11 cellular contexts compared by ENCODE assay signal in the genomic region with DNA sequence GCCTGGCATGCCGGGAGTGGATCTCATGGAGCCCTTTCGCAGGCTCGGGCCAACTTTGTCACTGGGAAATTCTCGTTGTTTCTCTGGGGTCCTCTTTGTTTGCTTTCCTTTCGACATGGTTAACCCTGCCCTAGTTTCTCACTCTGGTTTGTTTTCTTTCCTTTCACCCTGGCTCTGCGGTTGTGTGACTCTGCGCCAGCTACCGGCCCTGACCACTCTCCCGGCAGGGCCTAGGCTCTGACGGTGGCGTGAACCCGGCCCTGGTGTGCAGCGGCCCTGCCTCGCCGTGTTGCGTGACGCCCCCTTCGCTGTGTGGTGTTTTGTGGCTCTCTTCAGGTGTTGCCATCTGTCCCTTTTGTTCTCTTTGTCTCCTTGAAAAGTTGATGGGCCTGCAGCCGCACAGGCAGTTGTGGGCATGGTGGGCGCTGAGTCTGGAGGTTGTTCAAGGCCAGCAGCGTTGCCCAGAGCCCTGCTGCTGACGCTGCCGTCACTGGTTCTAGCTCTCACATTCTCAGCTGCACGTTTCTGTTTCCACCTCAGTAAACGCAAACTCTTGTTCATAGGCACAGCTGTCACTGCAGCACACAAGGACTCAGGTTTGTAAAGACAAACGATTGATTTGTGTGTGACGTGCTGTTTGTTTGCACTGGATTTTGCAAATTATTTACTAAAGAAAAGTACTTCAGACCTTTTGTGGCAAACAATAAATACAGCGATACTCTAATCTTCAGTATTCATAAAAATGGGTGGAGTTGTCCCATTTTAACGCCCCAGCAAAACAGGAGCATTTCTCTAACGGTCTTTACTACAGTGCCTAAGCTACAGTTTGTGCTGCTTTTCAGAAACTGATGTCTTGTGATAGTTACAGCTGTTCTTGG.
DNase-seq lines count a peak whose midpoint lies in the region; ATAC-seq and TF ChIP-seq lines count a peak whose summit lies in the region.
"Had no signal": no experiment of that assay in that cellular context is flagged by ENCODE, and none has a peak within 500 bp of the region (broad histone marks: within the 10 kb centered on the region; RNA-seq: fewer than 3 reads in every experiment).

No MANE protein-coding gene starts in this region.

- ATAC-seq in GM18909 (IDR thresholded peaks at IDR 0.05; ENCODE audit: poor library complexity, unreplicated experiment) = no peak
- ATAC-seq in HG03196 (IDR thresholded peaks at IDR 0.05; ENCODE audit: unreplicated experiment) = no peak

- TF ChIP-seq CTCF in neural crest cell (conservative IDR thresholded peaks at IDR 0.05) (no peak), breast epithelium (IDR thresholded peaks at IDR 0.05) (no peak)

- no peaks in the 10 kb centered on the region for H3K27me3 Mint-ChIP-seq in CD4-positive, alpha-beta memory T cell
- no peaks in the 10 kb centered on the region for H3K27me3 Mint-ChIP-seq in neural crest cell (ENCODE audit: low read depth)

- no peaks in the 10 kb centered on the region for H3K27me3 ChIP-seq in CD4-positive, alpha-beta memory T cell (ENCODE audit: insufficient read depth, low read length)
- H3K27me3 ChIP-seq in breast epithelium = no peaks in the 10 kb centered on the region
- H3K27me3 ChIP-seq: uterus had no signal

- peak overlapping the region in 5 of 7 donors; percentile 13 to 60 (median 42) for H3K27ac Mint-ChIP-seq in CD4-positive, alpha-beta memory T cell
- peak overlapping the region; percentile 85 for H3K27ac Mint-ChIP-seq in neural crest cell (ENCODE audit: unreplicated experiment)

- H3K36me3 ChIP-seq in CD4-positive, alpha-beta memory T cell (ENCODE audit: insufficient read depth, low read length) = peaks cover 17% of the 10 kb centered on the region
- peaks cover 14% of the 10 kb centered on the region for H3K36me3 ChIP-seq in breast epithelium
- H3K36me3 ChIP-seq: uterus had no signal

- H3K4me1 ChIP-seq in CD4-positive, alpha-beta memory T cell (ENCODE audit: insufficient read depth, low read length) = no peaks in the 10 kb centered on the region
- no peaks in the 10 kb centered on the region for H3K4me1 ChIP-seq in breast epithelium

- peaks cover 40 to 58% of the 10 kb centered on the region in 2 donors for H3K36me3 Mint-ChIP-seq in CD4-positive, alpha-beta memory T cell
- H3K36me3 Mint-ChIP-seq in neural crest cell (ENCODE audit: low read depth) = peaks cover 9% of the 10 kb centered on the region

- no peak overlapping the region for H3K4me3 ChIP-seq in CD4-positive, alpha-beta memory T cell (ENCODE audit: low read length in 2 of 2)
- no peak overlapping the region for H3K4me3 ChIP-seq in breast epithelium

- no peak for DNase-seq in CD4-positive, alpha-beta memory T cell
- DNase-seq in NCI-H2029 (lab: John Stamatoyannopoulos, UW) = peak; percentile 45
- peak in 1 of 61 donors; percentile 60 for DNase-seq in caudate nucleus (lab: John Stamatoyannopoulos, UW)
- no peak for DNase-seq in neural crest cell (ENCODE audit: low read depth, low spot score)
- DNase-seq in breast epithelium (ENCODE audit: low spot score in 2 of 2) = no peak
- DNase-seq in activated CD4-positive, alpha-beta T cell treated with anti-CD3 and anti-CD28 coated beads for 4 hours = no peak
- DNase-seq: activated CD8-positive, alpha-beta memory T cell treated with anti-CD3 and anti-CD28 coated beads, Interleukin-2, amount 50 U/mL, for 4 hours; AML-193 had no signal

- POLR2A ChIA-PET in CD4-positive, alpha-beta memory T cell (lab: Charles Lee; ENCODE audit: partially characterized antibody) = no interaction called here

- CTCF ChIA-PET in CD4-positive, alpha-beta memory T cell (lab: Charles Lee; ENCODE audit: partially characterized antibody) = no interaction called here

- no peaks in the 10 kb centered on the region for H3K9me3 Mint-ChIP-seq in CD4-positive, alpha-beta memory T cell
- no peaks in the 10 kb centered on the region for H3K9me3 Mint-ChIP-seq in neural crest cell

- H3K4me3 Mint-ChIP-seq in CD4-positive, alpha-beta memory T cell = no peak overlapping the region
- no peak overlapping the region for H3K4me3 Mint-ChIP-seq in neural crest cell

- TF ChIP-seq POLR2A in breast epithelium (IDR thresholded peaks at IDR 0.05) = no peak

- H3K9me3 ChIP-seq in CD4-positive, alpha-beta memory T cell (ENCODE audit: control insufficient read depth in 1 of 2, low read length in 2 of 2) = no peaks in the 10 kb centered on the region
- H3K9me3 ChIP-seq in breast epithelium = no peaks in the 10 kb centered on the region
- H3K9me3 ChIP-seq: uterus had no signal

- intact Hi-C loops in CD4-positive, alpha-beta memory T cell (cut with micrococcal nuclease) = no loop called here
- intact Hi-C loops in breast epithelium (cut with DNase I; ENCODE audit: low total_unique reads) = no loop called here

- H3K27ac ChIP-seq in CD4-positive, alpha-beta memory T cell (ENCODE audit: low read depth, low read length) = no peak overlapping the region
- H3K27ac ChIP-seq in caudate nucleus (ENCODE audit: low read depth, low read length) (peak overlapping the region; percentile 73), breast epithelium (no peak overlapping the region)

- H3K4me1 Mint-ChIP-seq in CD4-positive, alpha-beta memory T cell = peaks cover 0 to 4% (median 0%) of the 10 kb centered on the region in 4 donors
- H3K4me1 Mint-ChIP-seq in neural crest cell = peaks cover 5% of the 10 kb centered on the region
